In the genomic region with DNA sequence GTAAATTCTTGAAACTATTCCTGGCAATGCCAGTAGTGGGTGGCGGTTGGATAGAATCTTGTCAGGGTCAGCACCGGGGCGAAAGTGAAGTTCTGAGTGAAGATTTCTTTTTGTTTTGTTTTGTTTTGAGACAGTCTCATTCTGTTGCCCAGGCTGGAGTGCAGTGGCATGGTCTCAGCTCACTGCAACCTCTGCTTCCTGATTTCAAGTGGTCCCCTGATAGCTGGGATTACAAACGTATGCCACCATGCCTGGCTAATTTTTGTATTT, we compare ENCODE assay signal across 35 cellular contexts. TPM values are rescaled to one million over a fixed set of nuclear protein-coding genes. Genes with fewer than 3 reads are reported as not detected.
DNase-seq lines count a peak whose midpoint lies in the region; ATAC-seq and TF ChIP-seq lines count a peak whose summit lies in the region.
"Had no signal": no experiment of that assay in that cellular context is flagged by ENCODE, and none has a peak within 500 bp of the region (broad histone marks: within the 10 kb centered on the region; RNA-seq: fewer than 3 reads in every experiment).

No MANE protein-coding gene starts in this region.

- peak overlapping the region; percentile 96 for H3K27ac ChIP-seq in Karpas-422 (ENCODE audit: low read length)
- no peak overlapping the region for H3K27ac ChIP-seq in neural progenitor cell
- H3K27ac ChIP-seq in breast epithelium: no peak overlapping the region
- H3K27ac ChIP-seq: dorsolateral prefrontal cortex, hepatocyte, pancreas, right atrium auricular region, uterus had no signal

- H3K36me3 Mint-ChIP-seq in neural progenitor cell: peaks cover 32% of the 10 kb centered on the region
- H3K36me3 Mint-ChIP-seq: natural killer cell treated with Interleukin-12 subunit alpha and Interleukin-12 subunit beta and Interleukin-15 and Interleukin-18, amount 100 ng/mL, for 72 hours had no signal

- H3K9me3 Mint-ChIP-seq in neural progenitor cell: no peaks in the 10 kb centered on the region
- H3K9me3 Mint-ChIP-seq: activated T-helper 17 cell treated with anti-CD3 and anti-CD28 coated beads, Interleukin-2, amount 50 U/mL, for 72 hours; brain; GM23338; natural killer cell treated with Interleukin-12 subunit alpha and Interleukin-12 subunit beta and Interleukin-15 and Interleukin-18, amount 100 ng/mL, for 72 hours; stimulated activated naive CD8-positive, alpha-beta T cell treated with anti-CD3 and anti-CD28 coated beads, Interleukin-15, amount 100 ng/mL, for 72 hours had no signal

- peak overlapping the region; percentile 64 for H3K4me2 ChIP-seq in Karpas-422 (ENCODE audit: low read depth, low read length, poor library complexity, severe bottlenecking)
- H3K4me2 ChIP-seq in neural progenitor cell: no peak overlapping the region
- H3K4me2 ChIP-seq: GM23338, hepatocyte had no signal

- peak; percentile 23 for ATAC-seq in GM21526 (IDR thresholded peaks at IDR 0.05; ENCODE audit: low FRiP score, unreplicated experiment)
- no peak for ATAC-seq in GM21825 (IDR thresholded peaks at IDR 0.05; ENCODE audit: unreplicated experiment)
- ATAC-seq: activated CD4-positive, CD25-positive, alpha-beta regulatory T cell treated with anti-CD3 and anti-CD28 coated beads, Interleukin-2, amount 50 U/mL, for 24 hours; activated T-helper 17 cell treated with anti-CD3 and anti-CD28 coated beads, Interleukin-2, amount 50 U/mL, for 72 hours; GM23338; left cardiac atrium; mucosa of descending colon; natural killer cell treated with Interleukin-12 subunit alpha and Interleukin-12 subunit beta and Interleukin-15 and Interleukin-18, amount 100 ng/mL, for 72 hours; pancreas; SK-N-SH treated with all-trans-retinoic acid at 6 μM for 48 hours; stimulated activated naive CD8-positive, alpha-beta T cell treated with anti-CD3 and anti-CD28 coated beads, Interleukin-15, amount 100 ng/mL, for 72 hours; T-helper 17 cell had no signal

- intact Hi-C loops in breast epithelium (cut with DNase I; ENCODE audit: low total_unique reads): no loop called here

- H3K4me1 ChIP-seq in Karpas-422 (ENCODE audit: low read length) (peaks cover 34% of the 10 kb centered on the region), neural progenitor cell (no peaks in the 10 kb centered on the region), breast epithelium (no peaks in the 10 kb centered on the region)
- H3K4me1 ChIP-seq: pancreas, right atrium auricular region, uterus had no signal

- H3K9ac ChIP-seq in Karpas-422 (ENCODE audit: low read length): peak overlapping the region; percentile 67
- H3K9ac ChIP-seq in neural progenitor cell: no peak overlapping the region

- H3K9me3 ChIP-seq in Karpas-422 (ENCODE audit: low read length) (no peaks in the 10 kb centered on the region), neural progenitor cell (ENCODE audit: low read depth) (no peaks in the 10 kb centered on the region), breast epithelium (no peaks in the 10 kb centered on the region)
- H3K9me3 ChIP-seq: MG63, mucosa of descending colon, pancreas, right atrium auricular region, uterus had no signal

- H3K27me3 Mint-ChIP-seq in neural progenitor cell (ENCODE audit: insufficient read depth, low read depth): no peaks in the 10 kb centered on the region
- H3K27me3 Mint-ChIP-seq: activated T-helper 17 cell treated with anti-CD3 and anti-CD28 coated beads, Interleukin-2, amount 50 U/mL, for 72 hours; brain; natural killer cell treated with Interleukin-12 subunit alpha and Interleukin-12 subunit beta and Interleukin-15 and Interleukin-18, amount 100 ng/mL, for 72 hours; stimulated activated naive CD8-positive, alpha-beta T cell treated with anti-CD3 and anti-CD28 coated beads, Interleukin-15, amount 100 ng/mL, for 72 hours; T-helper 17 cell had no signal

- peaks cover 32% of the 10 kb centered on the region for H3K36me3 ChIP-seq in Karpas-422 (ENCODE audit: insufficient read depth, low read length)
- no peaks in the 10 kb centered on the region for H3K36me3 ChIP-seq in neural progenitor cell
- peaks cover 18% of the 10 kb centered on the region for H3K36me3 ChIP-seq in breast epithelium
- H3K36me3 ChIP-seq: uterus had no signal

- H3K4me3 ChIP-seq in GM12864 (ENCODE audit: low read depth, low read length): peak overlapping the region; percentile 39; the same call in 1 of the 2 replicates
- H3K4me3 ChIP-seq in Karpas-422 (ENCODE audit: low read length): peak overlapping the region; percentile 61
- no peak overlapping the region for H3K4me3 ChIP-seq in neural progenitor cell
- H3K4me3 ChIP-seq in breast epithelium: no peak overlapping the region
- H3K4me3 ChIP-seq: dorsolateral prefrontal cortex, GM23338, hepatocyte, MG63, mucosa of descending colon, pancreas, right atrium auricular region, uterus had no signal

- H3K27me3 ChIP-seq in Karpas-422 (ENCODE audit: low read length): no peaks in the 10 kb centered on the region
- no peaks in the 10 kb centered on the region for H3K27me3 ChIP-seq in neural progenitor cell
- no peaks in the 10 kb centered on the region for H3K27me3 ChIP-seq in breast epithelium
- H3K27me3 ChIP-seq: dorsolateral prefrontal cortex, hepatocyte, MG63, pancreas, right atrium auricular region, uterus had no signal

- H2AFZ ChIP-seq in Karpas-422 (ENCODE audit: low read length) (no peak overlapping the region), neural progenitor cell (replicated peaks) (no peak overlapping the region)
- H2AFZ ChIP-seq: GM23338, hepatocyte had no signal

- H3K79me2 ChIP-seq in Karpas-422 (ENCODE audit: low read length) (peaks cover 36% of the 10 kb centered on the region), neural progenitor cell (ENCODE audit: low read depth) (no peaks in the 10 kb centered on the region)
- H3K79me2 ChIP-seq: hepatocyte had no signal

- no peaks in the 10 kb centered on the region for H4K20me1 ChIP-seq in Karpas-422 (ENCODE audit: insufficient read depth, low read depth, low read length)
- no peaks in the 10 kb centered on the region for H4K20me1 ChIP-seq in neural progenitor cell (ENCODE audit: low read depth)

- TF ChIP-seq CTCF in GM12864 (IDR thresholded peaks at IDR 0.05; ENCODE audit: low read depth, low read length, missing control alignments): no peak
- TF ChIP-seq CTCF in neural progenitor cell (IDR thresholded peaks at IDR 0.05): no peak
- TF ChIP-seq CTCF in breast epithelium (IDR thresholded peaks at IDR 0.05): no peak

- no peak overlapping the region for H3K4me3 Mint-ChIP-seq in neural progenitor cell
- H3K4me3 Mint-ChIP-seq: activated T-helper 17 cell treated with anti-CD3 and anti-CD28 coated beads, Interleukin-2, amount 50 U/mL, for 72 hours; brain; GM23338; natural killer cell treated with Interleukin-12 subunit alpha and Interleukin-12 subunit beta and Interleukin-15 and Interleukin-18, amount 100 ng/mL, for 72 hours; stimulated activated naive CD8-positive, alpha-beta T cell treated with anti-CD3 and anti-CD28 coated beads, Interleukin-15, amount 100 ng/mL, for 72 hours; T-helper 17 cell had no signal

- H3K9me2 ChIP-seq in Karpas-422 (replicated peaks; ENCODE audit: insufficient read depth, low read length): no peaks in the 10 kb centered on the region

- DNase-seq in GM12864 (ENCODE audit: low read depth) (no peak), Karpas-422 (peak; percentile 57), neural progenitor cell (ENCODE audit: low spot score) (no peak), dermis blood vessel endothelial cell (no peak), activated T-cell treated with anti-CD3 and anti-CD28 coated beads for 4 hours (no peak), breast epithelium (ENCODE audit: low spot score in 2 of 2) (no peak)
- DNase-seq: activated CD4-positive, alpha-beta T cell treated with anti-CD3 and anti-CD28 coated beads, Interleukin-2, amount 50 U/mL, for 48 hours; activated CD8-positive, alpha-beta memory T cell treated with anti-CD3 and anti-CD28 coated beads, Interleukin-2, amount 50 U/mL, for 48 hours; activated naive CD4-positive, alpha-beta T cell treated with anti-CD3 and anti-CD28 coated beads, Interleukin-2, amount 50 U/mL, for 16 hours; Calu3; DMS79 treated with DMSO at 0.1 percent for 48 hours; dorsolateral prefrontal cortex; foreskin melanocyte; GF-D8; KBM-7; left cardiac atrium; MG63; mucosa of descending colon; NCI-H1930; NCI-H524 treated with DMSO at 0.1 percent for 48 hours; pancreas; stimulated activated CD4-positive, alpha-beta T cell treated with anti-CD3 and anti-CD28 coated beads, Interleukin-1b, Interleukin-23, amount 100 ng/mL, for 48 hours; stimulated activated naive CD8-positive, alpha-beta T cell treated with anti-CD3 and anti-CD28 coated beads, Interleukin-15, amount 100 ng/mL, for 72 hours; T-helper 17 cell; uterus had no signal

- H3K27ac Mint-ChIP-seq in neural progenitor cell: peak overlapping the region; percentile 53
- H3K27ac Mint-ChIP-seq: activated T-helper 17 cell treated with anti-CD3 and anti-CD28 coated beads, Interleukin-2, amount 50 U/mL, for 72 hours; GM23338; natural killer cell treated with Interleukin-12 subunit alpha and Interleukin-12 subunit beta and Interleukin-15 and Interleukin-18, amount 100 ng/mL, for 72 hours; T-helper 17 cell had no signal

- H3F3A ChIP-seq in neural progenitor cell (ENCODE audit: low read depth): no peaks in the 10 kb centered on the region

- TF ChIP-seq POLR2A in breast epithelium (IDR thresholded peaks at IDR 0.05): no peak

- no peaks in the 10 kb centered on the region for H3K4me1 Mint-ChIP-seq in neural progenitor cell
- H3K4me1 Mint-ChIP-seq: brain, GM23338 had no signal

RNA-seq across cellular contexts. Expression of a gene that starts 33.3 kb away (rescaled TPM):
- 31.5 and 31.7 TPM in 2 replicates for total RNA-seq in Karpas-422 (2014; rRNA removed; shearing (Covaris generic); ENCODE audit: low replicate concordance)
- 32.3 and 42.0 TPM in 2 replicates for total RNA-seq in neural progenitor cell (ENCODE audit: low replicate concordance)
- total RNA-seq in dermis blood vessel endothelial cell: 20.9 and 40.8 TPM in 2 replicates
- 10 to 100 TPM; 25.2 to 31.0 (median 28.5) TPM for total RNA-seq in breast epithelium

RNA-seq across cellular contexts. Expression of a gene that starts 33.6 kb away (rescaled TPM):
- 13.9 and 31.5 TPM in 2 replicates for total RNA-seq in Karpas-422 (2014; rRNA removed; shearing (Covaris generic); ENCODE audit: low replicate concordance)
- total RNA-seq in neural progenitor cell (ENCODE audit: low replicate concordance) (26.2 and 49.2 TPM in 2 replicates), dermis blood vessel endothelial cell (3.1 and 6.7 TPM in 2 replicates), breast epithelium (1 to 10 TPM in 2 of 3 donors, under 1 TPM in 1; 0.96 to 2.9 (median 2.6) TPM)

Comparison
In these comparisons a context has a peak if more than half of its experiments do, and no peak if none do; other contexts are left out.
1. H3K4me3 ChIP-seq: peak in GM12864 (single experiment) and Karpas-422 (single experiment); none in neural progenitor cell (single experiment) and breast epithelium (0 of 3).